ENCODE assay signal across 8 cellular contexts in genomic region chr2:134917958-134918517, GRCh38. TPM values are rescaled to one million over a fixed set of nuclear protein-coding genes. Genes with fewer than 3 reads are reported as not detected.
A peak's percentile ranks its signal among the peaks of the same experiment; 100 is the strongest.
DNase-seq lines count a peak whose midpoint lies in the region; ATAC-seq and TF ChIP-seq lines count a peak whose summit lies in the region.

No MANE protein-coding gene starts in this region.

- TF ChIP-seq POLR2A in uterus (IDR thresholded peaks at IDR 0.05): peak; percentile 48 to 54

- H3K4me3 ChIP-seq in AG04450 (ENCODE audit: low read depth, low read length) (peak overlapping the region; percentile 91), uterus (peak overlapping the region; percentile 79 to 96)

- H3K4me3 Mint-ChIP-seq in nephron progenitor cell: peak overlapping the region; percentile 99

- POLR2A ChIA-PET in AG04450 (lab: Yijun Ruan, JAX): interaction anchor here (0.5 kb wide), 1 partner anchor 1197 kb away, joined by 3 read pairs; no protein-coding TSS in a partner anchor

- peaks cover 23% of the 10 kb centered on the region for H3K36me3 Mint-ChIP-seq in nephron progenitor cell (ENCODE audit: low read depth)

- intact Hi-C loops in uterus (cut with DNase I; ENCODE audit: low total_unique reads): no loop called here

- peaks cover 4% of the 10 kb centered on the region for H3K27me3 Mint-ChIP-seq in nephron progenitor cell (ENCODE audit: low read depth, poor library complexity)

- H3K4me1 ChIP-seq in uterus: peaks cover 4 to 15% of the 10 kb centered on the region in 2 donors

- peak; percentile 48 for TF ChIP-seq CTCF in AG04450 (IDR thresholded peaks at IDR 0.05; ENCODE audit: low read depth, low read length)
- no peak for TF ChIP-seq CTCF in nephron progenitor cell (IDR thresholded peaks at IDR 0.05)
- peak; percentile 18 to 57 (median 33) for TF ChIP-seq CTCF in uterus (IDR thresholded peaks at IDR 0.05)

- ATAC-seq in GM19035 (IDR thresholded peaks at IDR 0.05; ENCODE audit: unreplicated experiment) (peak; percentile 73), HG03175 (IDR thresholded peaks at IDR 0.05; ENCODE audit: unreplicated experiment) (peak; percentile 77)

- peak overlapping the region; percentile 100 for H3K27ac Mint-ChIP-seq in nephron progenitor cell

- H3K9me3 Mint-ChIP-seq in nephron progenitor cell: peaks cover 26% of the 10 kb centered on the region

- H3K4me1 Mint-ChIP-seq in nephron progenitor cell: peaks cover 32% of the 10 kb centered on the region

- no peaks in the 10 kb centered on the region; the same call in 1 of the 2 replicates for H3K9me3 ChIP-seq in AG04450 (ENCODE audit: control insufficient read depth, insufficient read depth, low read length)
- no peaks in the 10 kb centered on the region for H3K9me3 ChIP-seq in uterus

- no peaks in the 10 kb centered on the region for H3K27me3 ChIP-seq in AG04450 (ENCODE audit: control insufficient read depth, insufficient read depth, low read length)
- H3K27me3 ChIP-seq in uterus: no peaks in the 10 kb centered on the region

- CTCF ChIA-PET in AG04450 (lab: Charles Lee): interaction anchor here (0.5 to 1.5 kb wide), 3 partner anchors 20 to 467 kb away, joined by 4 to 5 read pairs (median 4); no protein-coding TSS in a partner anchor

- no peaks in the 10 kb centered on the region for H3K36me3 ChIP-seq in uterus

- DNase-seq in AG04450 (ENCODE audit: low read depth, low spot score): no peak
- DNase-seq in NCI-H748 (lab: John Stamatoyannopoulos, UW; ENCODE audit: unreplicated experiment): peak; percentile 97
- peak; percentile 92 for DNase-seq in activated CD8-positive, alpha-beta memory T cell treated with anti-CD3 and anti-CD28 coated beads for 24 hours
- DNase-seq in epithelial cell of prostate (ENCODE audit: low read depth, low spot score): peak; percentile 66
- DNase-seq in nephron progenitor cell: no peak
- no peak for DNase-seq in uterus

- H3K27ac ChIP-seq in AG04450 (ENCODE audit: low read depth, low read length) (peak overlapping the region; percentile 97), epithelial cell of prostate (peak overlapping the region; percentile 97), uterus (peak overlapping the region; percentile 95)

RNA-seq across cellular contexts. Expression of gene CCNT2, which starts 0.6 kb away (rescaled TPM):
- 13.7 and 14.9 TPM in 2 replicates for polyA plus RNA-seq in AG04450 (2011; rRNA removed)
- polyA minus RNA-seq in AG04450 (2011; rRNA and poly(A)+ RNA removed): 16.8 and 28.7 TPM in 2 replicates
- 100 to 1,000 TPM in 2 of 4 donors, 10 to 100 TPM in 2; 53.2 to 152 (median 84.9) TPM for total RNA-seq in uterus

Comparison
In these comparisons a context has a peak if more than half of its experiments do, and no peak if none do; other contexts are left out.
1. DNase-seq: peak in NCI-H748 (single experiment), activated CD8-positive, alpha-beta memory T cell treated with anti-CD3 and anti-CD28 coated beads for 24 hours (single experiment) and epithelial cell of prostate (single experiment); none in AG04450 (single experiment), nephron progenitor cell (single experiment) and uterus (0 of 2).
2. Peak in every context shown above with its lines, with median percentiles within 50 percentile points of each other: H3K27ac ChIP-seq.